In the genomic region with DNA sequence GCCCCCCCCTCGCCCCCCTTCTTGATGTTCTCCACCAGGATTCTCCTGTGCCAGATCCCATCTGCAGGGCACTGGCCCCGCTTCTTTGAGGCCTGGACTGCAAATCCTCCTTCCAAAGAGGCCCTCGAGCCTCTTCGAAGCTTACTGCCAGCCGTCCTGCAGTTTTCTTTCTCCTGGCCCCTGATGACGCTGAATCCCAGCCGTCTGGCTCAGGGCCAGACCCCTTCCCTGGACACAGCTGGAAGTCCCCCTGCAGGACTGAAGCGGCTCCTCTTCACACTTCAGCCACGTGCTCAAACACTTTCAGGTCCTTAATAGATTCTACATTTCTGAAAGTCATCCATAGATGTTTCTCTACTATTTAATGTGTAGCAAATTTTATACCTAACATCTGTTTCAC, we compare ENCODE assay signal across 2 cellular contexts.
A peak's percentile ranks its signal among the peaks of the same experiment; 100 is the strongest.
TF ChIP-seq lines count a peak whose summit lies in the region.

No MANE protein-coding gene starts in this region.

TF ChIP-seq in SK-N-SH, 30 proteins besides CTCF, POLR2A, EP300 and RAD21 (continued from another document):
- TF ChIP-seq NFIC (IDR thresholded peaks at IDR 0.05; ENCODE audit: borderline replicate concordance): 0 out of 2 replicates have a peak, but pooled peaks have one; percentile 38
- no peak; the same call in 1 of the 2 replicates for TF ChIP-seq SMC3 (IDR thresholded peaks at IDR 0.05; ENCODE audit: low read depth, low read length)
- TF ChIP-seq MXI1 (IDR thresholded peaks at IDR 0.05; ENCODE audit: low read depth, low read length): peak; percentile 85

TF ChIP-seq in SK-N-SH treated with all-trans-retinoic acid at 6 μM for 48 hours, 23 proteins besides CTCF, POLR2A, EP300 and RAD21 (continued from another document):
- TF ChIP-seq, protein P1, sequence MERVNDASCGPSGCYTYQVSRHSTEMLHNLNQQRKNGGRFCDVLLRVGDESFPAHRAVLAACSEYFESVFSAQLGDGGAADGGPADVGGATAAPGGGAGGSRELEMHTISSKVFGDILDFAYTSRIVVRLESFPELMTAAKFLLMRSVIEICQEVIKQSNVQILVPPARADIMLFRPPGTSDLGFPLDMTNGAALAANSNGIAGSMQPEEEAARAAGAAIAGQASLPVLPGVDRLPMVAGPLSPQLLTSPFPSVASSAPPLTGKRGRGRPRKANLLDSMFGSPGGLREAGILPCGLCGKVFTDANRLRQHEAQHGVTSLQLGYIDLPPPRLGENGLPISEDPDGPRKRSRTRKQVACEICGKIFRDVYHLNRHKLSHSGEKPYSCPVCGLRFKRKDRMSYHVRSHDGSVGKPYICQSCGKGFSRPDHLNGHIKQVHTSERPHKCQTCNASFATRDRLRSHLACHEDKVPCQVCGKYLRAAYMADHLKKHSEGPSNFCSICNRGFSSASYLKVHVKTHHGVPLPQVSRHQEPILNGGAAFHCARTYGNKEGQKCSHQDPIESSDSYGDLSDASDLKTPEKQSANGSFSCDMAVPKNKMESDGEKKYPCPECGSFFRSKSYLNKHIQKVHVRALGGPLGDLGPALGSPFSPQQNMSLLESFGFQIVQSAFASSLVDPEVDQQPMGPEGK (CRISPR knock-in tag; IDR thresholded peaks at IDR 0.05; ENCODE audit: borderline replicate concordance): no peak
- no peak for TF ChIP-seq RARB (CRISPR knock-in tag; IDR thresholded peaks at IDR 0.05)
- TF ChIP-seq CSRNP3 (CRISPR knock-in tag; IDR thresholded peaks at IDR 0.05): no peak
- TF ChIP-seq ZNF70 (CRISPR knock-in tag; IDR thresholded peaks at IDR 0.05): no peak
- TF ChIP-seq SNAI2 (CRISPR knock-in tag; IDR thresholded peaks at IDR 0.05): no peak
- no peak for TF ChIP-seq TCF4 (CRISPR knock-in tag; IDR thresholded peaks at IDR 0.05; ENCODE audit: borderline replicate concordance)
- no peak for TF ChIP-seq PPARA (CRISPR knock-in tag; IDR thresholded peaks at IDR 0.05; ENCODE audit: borderline replicate concordance)
- TF ChIP-seq CSDC2 (CRISPR knock-in tag; IDR thresholded peaks at IDR 0.05): no peak
- no peak for TF ChIP-seq ARNTL (CRISPR knock-in tag; IDR thresholded peaks at IDR 0.05; ENCODE audit: borderline replicate concordance, low read depth)
- TF ChIP-seq POU6F1 (CRISPR knock-in tag; IDR thresholded peaks at IDR 0.05; ENCODE audit: borderline replicate concordance, low read depth): no peak
- TF ChIP-seq OSR1 (CRISPR knock-in tag; IDR thresholded peaks at IDR 0.05): no peak
- TF ChIP-seq ZFP30 (CRISPR knock-in tag; IDR thresholded peaks at IDR 0.05): no peak
- no peak for TF ChIP-seq GLIS3 (CRISPR knock-in tag; IDR thresholded peaks at IDR 0.05)
- no peak for TF ChIP-seq ISL1 (CRISPR knock-in tag; IDR thresholded peaks at IDR 0.05)
- TF ChIP-seq ESRRG (CRISPR knock-in tag; IDR thresholded peaks at IDR 0.05): no peak
- TF ChIP-seq, protein P2, sequence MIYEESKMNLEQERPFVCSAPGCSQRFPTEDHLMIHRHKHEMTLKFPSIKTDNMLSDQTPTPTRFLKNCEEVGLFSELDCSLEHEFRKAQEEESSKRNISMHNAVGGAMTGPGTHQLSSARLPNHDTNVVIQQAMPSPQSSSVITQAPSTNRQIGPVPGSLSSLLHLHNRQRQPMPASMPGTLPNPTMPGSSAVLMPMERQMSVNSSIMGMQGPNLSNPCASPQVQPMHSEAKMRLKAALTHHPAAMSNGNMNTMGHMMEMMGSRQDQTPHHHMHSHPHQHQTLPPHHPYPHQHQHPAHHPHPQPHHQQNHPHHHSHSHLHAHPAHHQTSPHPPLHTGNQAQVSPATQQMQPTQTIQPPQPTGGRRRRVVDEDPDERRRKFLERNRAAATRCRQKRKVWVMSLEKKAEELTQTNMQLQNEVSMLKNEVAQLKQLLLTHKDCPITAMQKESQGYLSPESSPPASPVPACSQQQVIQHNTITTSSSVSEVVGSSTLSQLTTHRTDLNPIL (CRISPR knock-in tag; IDR thresholded peaks at IDR 0.05; ENCODE audit: low read depth): no peak
